10 cellular contexts compared by ENCODE assay signal in the genomic region with DNA sequence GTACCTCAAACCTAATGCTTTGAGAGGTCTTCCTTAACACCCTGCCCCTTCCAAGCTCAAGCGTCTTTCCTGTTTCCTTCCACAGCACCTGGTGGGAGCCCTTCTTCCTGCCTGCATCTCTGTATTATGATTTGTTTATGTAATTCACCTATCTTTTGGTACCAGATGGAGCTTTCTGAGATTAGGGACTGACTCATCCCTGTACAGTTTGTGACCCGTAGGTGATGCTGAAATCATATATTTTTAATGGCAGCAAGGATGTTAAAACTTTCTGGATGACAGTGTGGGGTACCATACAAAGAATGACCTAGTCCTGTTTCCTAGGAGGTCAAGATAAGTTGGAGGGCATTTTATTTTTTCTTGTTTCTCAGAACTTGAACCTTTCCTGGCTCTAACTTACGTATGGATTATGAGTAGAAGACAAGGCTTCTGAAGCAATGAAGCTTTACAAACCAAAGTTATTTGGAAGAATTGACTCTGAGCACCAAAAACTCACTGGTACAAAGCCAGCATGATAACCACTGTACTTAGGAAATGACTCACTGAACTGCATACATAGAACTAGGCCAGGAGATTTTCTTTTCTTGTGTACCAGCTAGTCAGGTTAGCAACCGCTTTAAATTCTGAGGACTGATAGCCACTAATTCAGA. TPM values are rescaled to one million over a fixed set of nuclear protein-coding genes. Genes with fewer than 3 reads are reported as not detected.
DNase-seq lines count a peak whose midpoint lies in the region; ATAC-seq lines count a peak whose summit lies in the region.
"Had no signal": no experiment of that assay in that cellular context is flagged by ENCODE, and none has a peak within 500 bp of the region (broad histone marks: within the 10 kb centered on the region; RNA-seq: fewer than 3 reads in every experiment).

No MANE protein-coding gene starts in this region.

- no peak overlapping the region for H2AFZ ChIP-seq in neuronal stem cell (ENCODE audit: low read length)

- DNase-seq in RPMI7951 (ENCODE audit: low read depth): peak; percentile 7
- DNase-seq in kidney glomerular epithelial cell (lab: John Stamatoyannopoulos, UW): peak; percentile 8
- no peak for DNase-seq in substantia nigra (lab: John Stamatoyannopoulos, UW)
- DNase-seq in neuronal stem cell (ENCODE audit: low spot score): no peak
- DNase-seq in stimulated activated CD4-positive, alpha-beta T cell treated with anti-CD3 and anti-CD28 coated beads, Interleukin-2, amount 100 ng/mL, for 24 hours: no peak
- DNase-seq in dedifferentiated amniotic fluid mesenchymal stem cell (ENCODE audit: extremely low spot score): no peak
- DNase-seq: Kasumi-1 had no signal

- no peaks in the 10 kb centered on the region for H3K79me1 ChIP-seq in neuronal stem cell (ENCODE audit: low read depth, low read length)

- ATAC-seq in GM18858 (IDR thresholded peaks at IDR 0.05; ENCODE audit: unreplicated experiment) (peak; percentile 82), HG02623 (IDR thresholded peaks at IDR 0.05; ENCODE audit: unreplicated experiment) (peak; percentile 73)

- H3K18ac ChIP-seq in neuronal stem cell (ENCODE audit: low read length): no peak overlapping the region

- H2AK5ac ChIP-seq in neuronal stem cell (ENCODE audit: low read depth, low read length): no peak overlapping the region

- H4K91ac ChIP-seq in neuronal stem cell (ENCODE audit: low read depth, low read length, poor library complexity): no peak overlapping the region

- H3K27ac ChIP-seq in substantia nigra (ENCODE audit: low read depth, low read length, poor library complexity, severe bottlenecking) (no peak overlapping the region), neuronal stem cell (replicated peaks; ENCODE audit: low read length) (no peak overlapping the region)

- no CpG with 5 or more reads among the region's 4 CpGs for WGBS in neuronal stem cell (ENCODE audit: extremely low coverage in 2 of 2, insufficient read length in 2 of 2, insufficient replicate concordance in 1 of 2), 2 donors

- no peaks in the 10 kb centered on the region for H3K9me3 ChIP-seq in neuronal stem cell (replicated peaks in 1 of 2; ENCODE audit: control insufficient read depth in 2 of 2, insufficient read depth in 1 of 2, low read depth in 1 of 2, low read length in 2 of 2)

- H2BK120ac ChIP-seq in neuronal stem cell (ENCODE audit: low read depth, low read length): no peak overlapping the region

- H2BK15ac ChIP-seq in neuronal stem cell (ENCODE audit: low read length): no peak overlapping the region

- H2BK12ac ChIP-seq in neuronal stem cell (ENCODE audit: low read length): no peak overlapping the region

- H3K4me3 ChIP-seq in neuronal stem cell (ENCODE audit: low read length in 2 of 2): no peak overlapping the region

- H3K4ac ChIP-seq in neuronal stem cell (ENCODE audit: low read length): no peak overlapping the region

- no peak overlapping the region for H2BK5ac ChIP-seq in neuronal stem cell (ENCODE audit: low read length)

- H3K4me2 ChIP-seq in neuronal stem cell (ENCODE audit: insufficient read depth, low read length, poor library complexity, severe bottlenecking): no peak overlapping the region

- no peak overlapping the region for H3K14ac ChIP-seq in neuronal stem cell (ENCODE audit: low read length)

- H3K4me1 ChIP-seq in neuronal stem cell (ENCODE audit: control insufficient read depth in 2 of 2, insufficient read depth in 1 of 2, low read depth in 1 of 2, low read length in 2 of 2): peaks cover 9 to 15% of the 10 kb centered on the region in 2 donors

- no peaks in the 10 kb centered on the region for H3K36me3 ChIP-seq in neuronal stem cell (replicated peaks in 1 of 2; ENCODE audit: control insufficient read depth in 2 of 2, insufficient read depth in 2 of 2, low read length in 2 of 2)

- H3K23ac ChIP-seq in neuronal stem cell (ENCODE audit: low read depth, low read length, poor library complexity): no peak overlapping the region

- H3K27me3 ChIP-seq in neuronal stem cell (ENCODE audit: control insufficient read depth in 3 of 3, insufficient read depth in 3 of 3, low read depth in 1 of 3, low read length in 3 of 3): peaks cover 0 to 5% (median 0%) of the 10 kb centered on the region in 3 experiments

- H3K9ac ChIP-seq in neuronal stem cell (ENCODE audit: low read depth, low read length, poor library complexity): no peak overlapping the region

- H4K8ac ChIP-seq in neuronal stem cell (ENCODE audit: low read depth, low read length): no peak overlapping the region

RNA-seq across cellular contexts. Expression of a gene that starts 46.6 kb away (rescaled TPM):
- not detected in 2 replicates for total RNA-seq in RPMI7951 (2014; rRNA removed; shearing (Covaris generic))
- polyA plus RNA-seq in neuronal stem cell (2013, experiment 1 of 2): not detected
- 0.01 TPM for polyA plus RNA-seq in neuronal stem cell (2013, experiment 2 of 2)
- total RNA-seq: urinary bladder had no signal
- polyA plus RNA-seq: urinary bladder had no signal

Comparison
In these comparisons a context has a peak if more than half of its experiments do, and no peak if none do; other contexts are left out.
1. DNase-seq: peak in RPMI7951 (single experiment) and kidney glomerular epithelial cell (single experiment); none in substantia nigra (0 of 49), neuronal stem cell (single experiment), stimulated activated CD4-positive, alpha-beta T cell treated with anti-CD3 and anti-CD28 coated beads, Interleukin-2, amount 100 ng/mL, for 24 hours (0 of 2) and dedifferentiated amniotic fluid mesenchymal stem cell (single experiment).